In genomic region chr10:118405933-118406332, GRCh38 we compare ENCODE assay signal across 18 cellular contexts.
"Had no signal": no experiment of that assay in that cellular context is flagged by ENCODE, and none has a peak within 500 bp of the region (broad histone marks: within the 10 kb centered on the region; RNA-seq: fewer than 3 reads in every experiment).

No MANE protein-coding gene starts in this region.

- FAIRE-seq: astrocyte, TTC549 had no signal

- H3K4me1 ChIP-seq: colonic mucosa, esophagus squamous epithelium, right lobe of liver had no signal

- ATAC-seq: activated CD8-positive, alpha-beta T cell treated with anti-CD3 and anti-CD28 coated beads for 36 hours; activated T-cell treated with anti-CD3 and anti-CD28 coated beads, Interleukin-2, amount 50 U/mL, for 4 hours; mucosa of descending colon; naive thymus-derived CD4-positive, alpha-beta T cell; right lobe of liver; stimulated activated naive CD8-positive, alpha-beta T cell treated with anti-CD3 and anti-CD28 coated beads, Interleukin-15, Interleukin-2, amounts not matched to agents 100 U/mL and 50 U/mL, for 24 hours had no signal

- H3K27ac ChIP-seq: colonic mucosa, esophagus squamous epithelium, ovary, right lobe of liver had no signal

- H3K36me3 ChIP-seq: colonic mucosa, esophagus squamous epithelium, ovary, right lobe of liver had no signal

- H3K4me3 ChIP-seq: colonic mucosa, esophagus squamous epithelium, mucosa of descending colon, ovary, right lobe of liver had no signal

- H3K9me3 ChIP-seq: colonic mucosa, esophagus squamous epithelium, mucosa of descending colon, ovary had no signal

- DNase-seq: activated B cell treated with CpG ODN at 0.5 μM for 24 hours; activated CD4-positive, alpha-beta T cell treated with anti-CD3 and anti-CD28 coated beads for 48 hours; activated CD8-positive, alpha-beta T cell treated with anti-CD3 and anti-CD28 coated beads for 36 hours; activated effector memory CD4-positive, alpha-beta T cell treated with Interleukin-2 at 50 U/mL for 16 hours; activated naive CD4-positive, alpha-beta T cell treated with anti-CD3 and anti-CD28 coated beads, Interleukin-2, amount 50 U/mL, for 16 hours; activated T-cell treated with anti-CD3 and anti-CD28 coated beads, Interleukin-2, amount 50 U/mL, for 4 hours; colonic mucosa; esophagus squamous epithelium; glutamatergic neuron; mucosa of descending colon; naive thymus-derived CD4-positive, alpha-beta T cell; ovary; right lobe of liver; stimulated activated naive CD8-positive, alpha-beta T cell treated with anti-CD3 and anti-CD28 coated beads, Interleukin-15, Interleukin-2, amounts not matched to agents 100 U/mL and 50 U/mL, for 24 hours; T-helper 2 cell; trophoblast cell had no signal

- H3K27me3 ChIP-seq: colonic mucosa, ovary, right lobe of liver had no signal
